26 cellular contexts compared by ENCODE assay signal in genomic region chr7:132045481-132045980, GRCh38.
"Had no signal": no experiment of that assay in that cellular context is flagged by ENCODE, and none has a peak within 500 bp of the region (broad histone marks: within the 10 kb centered on the region; RNA-seq: fewer than 3 reads in every experiment).

No MANE protein-coding gene starts in this region.

- ATAC-seq: left cardiac atrium; left lung; lower lobe of right lung; naive thymus-derived CD4-positive, alpha-beta T cell; natural killer cell treated with Interleukin-12 subunit alpha and Interleukin-12 subunit beta and Interleukin-15 and Interleukin-18, amount 100 ng/mL, for 72 hours; right cardiac atrium; stimulated activated memory B cell treated with anti-CD40 and anti-IgM and Interleukin-4, amounts not matched to agents 10 μg/mL and 1 μg/mL and 100 μg/mL, for 72 hours; stimulated activated naive CD8-positive, alpha-beta T cell treated with anti-CD3 and anti-CD28 coated beads, Interleukin-15, amount 100 ng/mL, for 72 hours had no signal

- DNase-seq: hippocampal formation; kidney glomerular epithelial cell; left cardiac atrium; left lung; lower lobe of right lung; mesendoderm; naive thymus-derived CD4-positive, alpha-beta T cell; ovary; retina; right cardiac atrium; sigmoid colon; small intestine; spleen; stimulated activated CD4-positive, alpha-beta T cell treated with anti-CD3 and anti-CD28 coated beads, Interleukin-2, amount 100 ng/mL, for 48 hours; stimulated activated CD4-positive, alpha-beta T cell treated with anti-CD3 and anti-CD28 coated beads, Interleukin-4, amount 100 ng/mL, for 4 hours; stimulated activated CD8-positive, alpha-beta memory T cell treated with anti-CD3 and anti-CD28 coated beads, Interleukin-4, amount 100 ng/mL, for 48 hours; stimulated activated naive CD4-positive, alpha-beta T cell treated with Interleukin-2 at 50 U/mL for 16 hours; stimulated activated naive CD8-positive, alpha-beta T cell treated with anti-CD3 and anti-CD28 coated beads, Interleukin-15, amount 100 ng/mL, for 72 hours; substantia nigra; upper lobe of left lung had no signal

- H3K9me3 ChIP-seq: left lung, lower lobe of right lung, ovary, prostate gland, sigmoid colon, tibial nerve, upper lobe of left lung, vagina had no signal

- H3K36me3 ChIP-seq: left lung, lower lobe of right lung, ovary, prostate gland, sigmoid colon, spleen, tibial nerve, upper lobe of left lung, vagina had no signal

- H3K4me3 ChIP-seq: left lung, lower lobe of right lung, ovary, prostate gland, sigmoid colon, spleen, tibial nerve, upper lobe of left lung, vagina had no signal

- H3K4me3 Mint-ChIP-seq: mesothelial cell of epicardium; naive thymus-derived CD4-positive, alpha-beta T cell; natural killer cell treated with Interleukin-12 subunit alpha and Interleukin-12 subunit beta and Interleukin-15 and Interleukin-18, amount 100 ng/mL, for 72 hours; stimulated activated memory B cell treated with anti-CD40 and anti-IgM and Interleukin-4, amounts not matched to agents 10 μg/mL and 1 μg/mL and 100 μg/mL, for 72 hours; stimulated activated naive CD8-positive, alpha-beta T cell treated with anti-CD3 and anti-CD28 coated beads, Interleukin-15, amount 100 ng/mL, for 72 hours had no signal

- H3K27ac ChIP-seq: left lung, lower lobe of right lung, ovary, prostate gland, sigmoid colon, spleen, tibial nerve, upper lobe of left lung, vagina had no signal

- H3K27ac Mint-ChIP-seq: mesothelial cell of epicardium; naive thymus-derived CD4-positive, alpha-beta T cell; natural killer cell treated with Interleukin-12 subunit alpha and Interleukin-12 subunit beta and Interleukin-15 and Interleukin-18, amount 100 ng/mL, for 72 hours; stimulated activated memory B cell treated with anti-CD40 and anti-IgM and Interleukin-4, amounts not matched to agents 10 μg/mL and 1 μg/mL and 100 μg/mL, for 72 hours; stimulated activated naive CD8-positive, alpha-beta T cell treated with anti-CD3 and anti-CD28 coated beads, Interleukin-15, amount 100 ng/mL, for 72 hours had no signal

- H3K4me1 ChIP-seq: left lung, lower lobe of right lung, prostate gland, spleen, tibial nerve, upper lobe of left lung, vagina had no signal

- H3K4me1 Mint-ChIP-seq: mesothelial cell of epicardium; naive thymus-derived CD4-positive, alpha-beta T cell; stimulated activated memory B cell treated with anti-CD40 and anti-IgM and Interleukin-4, amounts not matched to agents 10 μg/mL and 1 μg/mL and 100 μg/mL, for 72 hours; stimulated activated naive CD8-positive, alpha-beta T cell treated with anti-CD3 and anti-CD28 coated beads, Interleukin-15, amount 100 ng/mL, for 72 hours had no signal

- H3K9me3 Mint-ChIP-seq: natural killer cell treated with Interleukin-12 subunit alpha and Interleukin-12 subunit beta and Interleukin-15 and Interleukin-18, amount 100 ng/mL, for 72 hours; stimulated activated memory B cell treated with anti-CD40 and anti-IgM and Interleukin-4, amounts not matched to agents 10 μg/mL and 1 μg/mL and 100 μg/mL, for 72 hours; stimulated activated naive CD8-positive, alpha-beta T cell treated with anti-CD3 and anti-CD28 coated beads, Interleukin-15, amount 100 ng/mL, for 72 hours had no signal

- H3K36me3 Mint-ChIP-seq: mesothelial cell of epicardium; naive thymus-derived CD4-positive, alpha-beta T cell; natural killer cell treated with Interleukin-12 subunit alpha and Interleukin-12 subunit beta and Interleukin-15 and Interleukin-18, amount 100 ng/mL, for 72 hours; stimulated activated memory B cell treated with anti-CD40 and anti-IgM and Interleukin-4, amounts not matched to agents 10 μg/mL and 1 μg/mL and 100 μg/mL, for 72 hours had no signal

- H3K27me3 ChIP-seq: left lung, ovary, sigmoid colon, spleen, tibial nerve, upper lobe of left lung, vagina had no signal
